ENCODE assay signal across 14 cellular contexts in the genomic region with DNA sequence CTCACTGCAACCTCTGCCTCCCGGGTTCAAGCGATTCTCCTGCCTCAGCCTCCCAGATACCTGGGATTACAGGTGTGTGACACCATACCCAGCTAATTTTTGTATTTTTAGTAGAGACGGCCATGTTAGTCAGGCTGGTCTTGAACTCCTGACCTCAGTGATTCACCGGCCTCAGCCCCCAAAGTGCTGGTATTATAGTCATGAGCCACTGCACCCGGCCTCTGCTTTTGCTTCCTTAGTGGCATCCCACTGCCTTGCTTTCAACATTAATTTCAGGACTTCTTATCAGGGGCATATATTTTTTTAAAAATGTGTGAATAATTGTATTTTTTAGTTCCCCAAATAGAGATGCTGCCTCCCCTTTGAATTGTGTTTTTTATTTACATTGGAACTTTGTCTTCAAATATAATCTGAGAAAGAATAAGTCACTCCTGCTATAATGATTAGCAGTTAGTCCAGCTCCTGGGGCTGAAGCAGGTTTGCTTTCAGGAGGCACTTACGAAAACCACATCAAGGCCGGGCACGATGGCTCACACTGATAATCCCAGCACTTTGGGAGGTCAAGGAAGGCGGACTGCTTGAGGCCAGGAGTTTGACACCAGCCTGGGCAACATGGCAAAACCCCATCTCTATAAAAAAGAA.
A peak's percentile ranks its signal among the peaks of the same experiment; 100 is the strongest.
DNase-seq lines count a peak whose midpoint lies in the region; ATAC-seq, FAIRE-seq and TF ChIP-seq lines count a peak whose summit lies in the region.
"Had no signal": no experiment of that assay in that cellular context is flagged by ENCODE, and none has a peak within 500 bp of the region (broad histone marks: within the 10 kb centered on the region; RNA-seq: fewer than 3 reads in every experiment).

No MANE protein-coding gene starts in this region.

- H3K27ac ChIP-seq in GM23248 (peak overlapping the region; percentile 16; the same call in 1 of the 2 replicates), endothelial cell of umbilical vein (ENCODE audit: insufficient read depth, low read depth, low read length) (peak overlapping the region; percentile 98), tibial nerve (no peak overlapping the region)
- H3K27ac ChIP-seq: gastroesophageal sphincter, pancreas had no signal

- H3K9me1 ChIP-seq in endothelial cell of umbilical vein (replicated peaks; ENCODE audit: control insufficient read depth, extremely low read depth, insufficient read depth, low read length), result no peaks in the 10 kb centered on the region

- H3K4me3 ChIP-seq in GM23248, result no peak overlapping the region
- no peak overlapping the region for H3K4me3 ChIP-seq in endothelial cell of umbilical vein (replicated peaks in 1 of 3; ENCODE audit: insufficient read depth in 1 of 3, low read depth in 1 of 3, low read length in 3 of 3)
- H3K4me3 ChIP-seq in tibial nerve, result no peak overlapping the region
- H3K4me3 ChIP-seq: gastroesophageal sphincter, mucosa of descending colon, pancreas had no signal

- no peaks in the 10 kb centered on the region for H3K79me2 ChIP-seq in GM23248 (ENCODE audit: insufficient read depth)
- H3K79me2 ChIP-seq in endothelial cell of umbilical vein (ENCODE audit: control insufficient read depth, insufficient read depth, low read length), result no peaks in the 10 kb centered on the region

- H3K9me2 ChIP-seq in GM23248 (ENCODE audit: insufficient read depth), result no peaks in the 10 kb centered on the region

- H2AFZ ChIP-seq in GM23248 (no peak overlapping the region), endothelial cell of umbilical vein (ENCODE audit: low read depth, low read length) (no peak overlapping the region)

- peaks cover 14% of the 10 kb centered on the region for H3F3A ChIP-seq in GM23248 (ENCODE audit: insufficient read depth)

- FAIRE-seq in endothelial cell of umbilical vein (lab: Jason Lieb, UNC) (peak; percentile 8), GM19239 (lab: Jason Lieb, UNC) (no peak)
- FAIRE-seq: pancreas had no signal

- H3K27me3 Mint-ChIP-seq in progenitor cell of endocrine pancreas, result peaks cover 21% of the 10 kb centered on the region

- H3K27ac Mint-ChIP-seq in progenitor cell of endocrine pancreas, result peak overlapping the region; percentile 24
- H3K27ac Mint-ChIP-seq: endodermal cell, immature natural killer cell had no signal

- no peaks in the 10 kb centered on the region for H3K9me3 ChIP-seq in GM23248 (ENCODE audit: low read depth)
- no peaks in the 10 kb centered on the region for H3K9me3 ChIP-seq in endothelial cell of umbilical vein (replicated peaks; ENCODE audit: control insufficient read depth, insufficient read depth, low read length)
- H3K9me3 ChIP-seq in tibial nerve, result no peaks in the 10 kb centered on the region
- H3K9me3 ChIP-seq: gastroesophageal sphincter, mucosa of descending colon, pancreas had no signal

- no peak overlapping the region for H3K4me3 Mint-ChIP-seq in progenitor cell of endocrine pancreas (ENCODE audit: low read depth)
- H3K4me3 Mint-ChIP-seq: endodermal cell, immature natural killer cell had no signal

- TSS peak; percentile 92 for BruUV-seq in endothelial cell of umbilical vein (replicated peaks; lab: Mats Ljungman, UMichigan)

- TF ChIP-seq CTCF in endothelial cell of umbilical vein (IDR thresholded peaks at IDR 0.05; ENCODE audit: extremely low read depth in 1 of 2, insufficient read depth in 1 of 2, low read depth in 1 of 2, low read length in 2 of 2) (no peak), progenitor cell of endocrine pancreas (IDR thresholded peaks at IDR 0.05; ENCODE audit: unreplicated experiment) (no peak), tibial nerve (IDR thresholded peaks at IDR 0.05) (no peak)

- ATAC-seq in GM19351 (IDR thresholded peaks at IDR 0.05; ENCODE audit: unreplicated experiment) (no peak), GM19023 (IDR thresholded peaks at IDR 0.05; ENCODE audit: unreplicated experiment) (no peak)
- ATAC-seq: gastroesophageal sphincter had no signal

- peaks cover 11% of the 10 kb centered on the region for H3K4me1 Mint-ChIP-seq in progenitor cell of endocrine pancreas (ENCODE audit: low read depth)
- H3K4me1 Mint-ChIP-seq: endodermal cell had no signal

- DNase-seq in GM23248 (peak; percentile 49), RPMI7951 (ENCODE audit: low read depth) (peak; percentile 33), endothelial cell of umbilical vein (ENCODE audit: low read depth, low spot score) (peak; percentile 60), progenitor cell of endocrine pancreas (ENCODE audit: low spot score, unreplicated experiment) (no peak), GM19239 (ENCODE audit: insufficient read length, low spot score) (no peak), tibial nerve (ENCODE audit: low spot score in 2 of 2) (no peak)
- DNase-seq: activated naive CD4-positive, alpha-beta T cell; endodermal cell; immature natural killer cell; mucosa of descending colon; pancreas had no signal

- intact Hi-C loops in endothelial cell of umbilical vein (cut with micrococcal nuclease), result loop anchor here (1.0 to 2.0 kb wide), 11 partner anchors 10 to 801 kb away; a partner anchor contains a TSS

- POLR2A ChIA-PET in endothelial cell of umbilical vein (lab: Charles Lee), result no interaction called here

- H3K27me3 ChIP-seq in GM23248 (replicated peaks; ENCODE audit: insufficient read depth) (peaks cover 29% of the 10 kb centered on the region), endothelial cell of umbilical vein (ENCODE audit: control insufficient read depth in 2 of 2, insufficient read depth in 2 of 2, low read length in 2 of 2) (no peaks in the 10 kb centered on the region), tibial nerve (no peaks in the 10 kb centered on the region)

- no peak for TF ChIP-seq EP300 in tibial nerve (IDR thresholded peaks at IDR 0.05)

- WGBS in GM23248 (ENCODE audit: low coverage in 1 of 2, low lambda C conversion rate in 2 of 2, missing lambda C conversion rate in 2 of 2), 2 experiments, result 59 to 61% methylated on average over 8 to 9 of the region's 9 CpGs
- 72 to 88% methylated on average over 9 of the region's 9 CpGs for WGBS in tibial nerve, 2 donors

- H3K4me1 ChIP-seq in GM23248 (ENCODE audit: insufficient read depth) (peaks cover 20% of the 10 kb centered on the region), endothelial cell of umbilical vein (ENCODE audit: control insufficient read depth, extremely low read depth, insufficient read depth, low read length) (peaks cover 44% of the 10 kb centered on the region), tibial nerve (no peaks in the 10 kb centered on the region)
- H3K4me1 ChIP-seq: gastroesophageal sphincter, pancreas had no signal

- H3K9ac ChIP-seq in GM23248 (no peak overlapping the region), endothelial cell of umbilical vein (replicated peaks; ENCODE audit: extremely low read depth, insufficient read depth, low read length) (peak overlapping the region; percentile 78)

- H3K9me3 Mint-ChIP-seq in progenitor cell of endocrine pancreas (ENCODE audit: low read depth), result no peaks in the 10 kb centered on the region
- H3K9me3 Mint-ChIP-seq: endodermal cell, immature natural killer cell had no signal

- H4K20me1 ChIP-seq in GM23248 (ENCODE audit: insufficient read depth), result no peaks in the 10 kb centered on the region
- no peaks in the 10 kb centered on the region for H4K20me1 ChIP-seq in endothelial cell of umbilical vein (replicated peaks; ENCODE audit: control insufficient read depth, extremely low read depth, insufficient read depth, low read length)

- TF ChIP-seq POLR2A in endothelial cell of umbilical vein (IDR thresholded peaks at IDR 0.05; ENCODE audit: low read depth, low read length), result no peak
- TF ChIP-seq POLR2A in tibial nerve (IDR thresholded peaks at IDR 0.05), result no peak

- dilution Hi-C loops in endothelial cell of umbilical vein (cut with MboI; ENCODE audit: extremely low pct_ligation_motif_present, low sequenced_read_pairs), result no loop called here

- CTCF ChIA-PET in endothelial cell of umbilical vein (lab: Charles Lee), result interaction anchor here (1.0 kb wide), 1 partner anchor 286 kb away, joined by 5 read pairs; no protein-coding TSS in a partner anchor

- peaks cover 9% of the 10 kb centered on the region for H3K36me3 Mint-ChIP-seq in progenitor cell of endocrine pancreas (ENCODE audit: insufficient read depth)
- H3K36me3 Mint-ChIP-seq: immature natural killer cell had no signal

- no peaks in the 10 kb centered on the region for H3K36me3 ChIP-seq in GM23248 (ENCODE audit: low read depth)
- H3K36me3 ChIP-seq in endothelial cell of umbilical vein (ENCODE audit: control insufficient read depth in 2 of 2, extremely low read depth in 1 of 2, insufficient read depth in 2 of 2, low read length in 2 of 2), result peaks cover 0 to 9% of the 10 kb centered on the region in 2 experiments
- H3K36me3 ChIP-seq in tibial nerve, result no peaks in the 10 kb centered on the region
- H3K36me3 ChIP-seq: gastroesophageal sphincter, pancreas had no signal

- peak overlapping the region; percentile 11 for H3K4me2 ChIP-seq in GM23248 (ENCODE audit: unreplicated experiment)
- H3K4me2 ChIP-seq in endothelial cell of umbilical vein (ENCODE audit: insufficient read depth, low read length), result peak overlapping the region; percentile 18

- in situ Hi-C loops in GM23248 (cut with MboI), result no loop called here

TF ChIP-seq in endothelial cell of umbilical vein, 7 proteins besides CTCF, POLR2A, EP300 and RAD21:
- TF ChIP-seq FOS (IDR thresholded peaks at IDR 0.05; ENCODE audit: borderline replicate concordance, insufficient read depth, low read length) (peak; percentile 39), EZH2 (IDR thresholded peaks at IDR 0.05; ENCODE audit: borderline replicate concordance, low read depth, low read length, severe bottlenecking) (no peak)

Comparison
In these comparisons a context has a peak if more than half of its experiments do, and no peak if none do; other contexts are left out.
1. DNase-seq: peak in GM23248 (single experiment), RPMI7951 (single experiment) and endothelial cell of umbilical vein (single experiment); none in progenitor cell of endocrine pancreas (single experiment), GM19239 (single experiment) and tibial nerve (0 of 2).
2. H3K27ac ChIP-seq: peak in GM23248 (single experiment) and endothelial cell of umbilical vein (single experiment); none in tibial nerve (0 of 4).